Comparison of ENCODE assay signal across 8 cellular contexts in genomic region chr6:31794866-31795615, GRCh38. TPM values are rescaled to one million over a fixed set of nuclear protein-coding genes. Genes with fewer than 3 reads are reported as not detected.
A peak's percentile ranks its signal among the peaks of the same experiment; 100 is the strongest.
DNase-seq lines count a peak whose midpoint lies in the region; ATAC-seq and TF ChIP-seq lines count a peak whose summit lies in the region.

No MANE protein-coding gene starts in this region.

- H2AFZ ChIP-seq in smooth muscle cell (ENCODE audit: low read depth): peak overlapping the region; percentile 97

- peaks cover 42% of the 10 kb centered on the region for H3K36me3 Mint-ChIP-seq in activated naive CD8-positive, alpha-beta T cell treated with anti-CD3 and anti-CD28 coated beads, Interleukin-2, amount 50 U/mL, for 24 hours (ENCODE audit: low read depth)

- no peaks in the 10 kb centered on the region for H4K20me1 ChIP-seq in smooth muscle cell (ENCODE audit: low read depth)

- peak overlapping the region; percentile 99 for H3K9ac ChIP-seq in HUES6 (ENCODE audit: low read length)
- H3K9ac ChIP-seq in iPS-15b (ENCODE audit: low read depth, low read length): peak overlapping the region; percentile 82
- H3K9ac ChIP-seq in smooth muscle cell (ENCODE audit: low read depth): peak overlapping the region; percentile 89

- H3K79me2 ChIP-seq in smooth muscle cell (ENCODE audit: low read depth): peaks cover 17% of the 10 kb centered on the region

- H3K36me3 ChIP-seq in HUES6 (ENCODE audit: control insufficient read depth, insufficient read depth, low read length): peaks cover 42% of the 10 kb centered on the region
- peaks cover 20% of the 10 kb centered on the region for H3K36me3 ChIP-seq in iPS-15b (ENCODE audit: control insufficient read depth, insufficient read depth, low read length)
- no peaks in the 10 kb centered on the region for H3K36me3 ChIP-seq in smooth muscle cell (ENCODE audit: low read depth)

- WGBS in smooth muscle cell (ENCODE audit: low lambda C conversion rate): 2% methylated on average over 39 of the region's 44 CpGs

- H3K27me3 Mint-ChIP-seq in activated naive CD8-positive, alpha-beta T cell treated with anti-CD3 and anti-CD28 coated beads, Interleukin-2, amount 50 U/mL, for 24 hours: no peaks in the 10 kb centered on the region

- no peaks in the 10 kb centered on the region for H3K9me3 Mint-ChIP-seq in activated naive CD8-positive, alpha-beta T cell treated with anti-CD3 and anti-CD28 coated beads, Interleukin-2, amount 50 U/mL, for 24 hours

- H3K4me2 ChIP-seq in smooth muscle cell: peak overlapping the region; percentile 96

- H3K27me3 ChIP-seq in HUES6 (ENCODE audit: control insufficient read depth, insufficient read depth, low read length): no peaks in the 10 kb centered on the region
- H3K27me3 ChIP-seq in iPS-15b (ENCODE audit: control insufficient read depth, insufficient read depth, low read length): no peaks in the 10 kb centered on the region
- no peaks in the 10 kb centered on the region for H3K27me3 ChIP-seq in smooth muscle cell (ENCODE audit: low read depth)

- peak overlapping the region; percentile 87 for H3K4me3 Mint-ChIP-seq in activated naive CD8-positive, alpha-beta T cell treated with anti-CD3 and anti-CD28 coated beads, Interleukin-2, amount 50 U/mL, for 24 hours

- peak overlapping the region; percentile 99 for H3K27ac Mint-ChIP-seq in activated naive CD8-positive, alpha-beta T cell treated with anti-CD3 and anti-CD28 coated beads, Interleukin-2, amount 50 U/mL, for 24 hours

- H3K27ac ChIP-seq in HUES6 (ENCODE audit: low read depth, low read length) (peak overlapping the region; percentile 95), smooth muscle cell (ENCODE audit: low read depth) (peak overlapping the region; percentile 90)

- H3K4me1 ChIP-seq in HUES6 (ENCODE audit: control insufficient read depth, insufficient read depth, low read length): 0 out of 2 replicates have a peak, but pooled peaks cover 6% of the 10 kb centered on the region
- H3K4me1 ChIP-seq in iPS-15b (ENCODE audit: control insufficient read depth, insufficient read depth, low read length): peaks cover 6% of the 10 kb centered on the region
- no peaks in the 10 kb centered on the region for H3K4me1 ChIP-seq in smooth muscle cell (ENCODE audit: low read depth)

- H3K4me1 Mint-ChIP-seq in activated naive CD8-positive, alpha-beta T cell treated with anti-CD3 and anti-CD28 coated beads, Interleukin-2, amount 50 U/mL, for 24 hours: peaks cover 48% of the 10 kb centered on the region

- H3F3A ChIP-seq in smooth muscle cell (ENCODE audit: low read depth): peaks cover 14% of the 10 kb centered on the region

- peak; percentile 4 for ATAC-seq in activated naive CD8-positive, alpha-beta T cell treated with anti-CD3 and anti-CD28 coated beads, Interleukin-2, amount 50 U/mL, for 24 hours

- DNase-seq in stimulated activated CD4-positive, alpha-beta T cell treated with anti-CD3 and anti-CD28 coated beads, Interleukin-1b, Interleukin-23, amount 100 ng/mL, for 48 hours: peak; percentile 40
- DNase-seq in stimulated activated CD4-positive, alpha-beta T cell treated with anti-CD3 and anti-CD28 coated beads, Interleukin-4, amount 100 ng/mL, for 24 hours: no peak
- no peak for DNase-seq in activated naive CD8-positive, alpha-beta T cell treated with anti-CD3 and anti-CD28 coated beads, Interleukin-2, amount 50 U/mL, for 24 hours
- DNase-seq in smooth muscle cell (lab: John Stamatoyannopoulos, UW; ENCODE audit: unreplicated experiment) (no peak), GF-D8 (lab: John Stamatoyannopoulos, UW) (no peak), GOT3 (lab: John Stamatoyannopoulos, UW) (no peak)

- peak overlapping the region; percentile 99 for H3K4me3 ChIP-seq in HUES6 (ENCODE audit: low read depth, low read length)
- peak overlapping the region; percentile 75 for H3K4me3 ChIP-seq in iPS-15b (ENCODE audit: low read depth, low read length)
- H3K4me3 ChIP-seq in smooth muscle cell: peak overlapping the region; percentile 98

- H3K9me3 ChIP-seq in HUES6 (ENCODE audit: control insufficient read depth, insufficient read depth, low read depth, low read length) (no peaks in the 10 kb centered on the region), iPS-15b (ENCODE audit: control insufficient read depth, insufficient read depth, low read length) (no peaks in the 10 kb centered on the region), smooth muscle cell (replicated peaks; ENCODE audit: low read depth) (no peaks in the 10 kb centered on the region)

- TF ChIP-seq CTCF in smooth muscle cell (IDR thresholded peaks at IDR 0.05; ENCODE audit: borderline replicate concordance, insufficient read depth, poor library complexity, severe bottlenecking): no peak

RNA-seq across cellular contexts. Expression of gene VARS1, which starts 0.5 kb away (rescaled TPM):
- 31.9 and 60.8 TPM in 2 replicates for total RNA-seq in smooth muscle cell
- polyA plus RNA-seq in smooth muscle cell: 76.9 and 80.8 TPM in 2 replicates

RNA-seq across cellular contexts. Expression of gene LSM2, which starts 11.7 kb away (rescaled TPM):
- 62.0 and 91.2 TPM in 2 replicates for total RNA-seq in smooth muscle cell
- 73.6 and 81.6 TPM in 2 replicates for polyA plus RNA-seq in smooth muscle cell

RNA-seq across cellular contexts. Expression of gene VWA7, which starts 17.9 kb away (rescaled TPM):
- 0.22 and 0.58 TPM in 2 replicates for total RNA-seq in smooth muscle cell
- polyA plus RNA-seq in smooth muscle cell: 0.08 and 0.28 TPM in 2 replicates

RNA-seq across cellular contexts. Expression of gene HSPA1L, which starts 20.0 kb away (rescaled TPM):
- total RNA-seq in smooth muscle cell: 0.63 and 0.94 TPM in 2 replicates
- 0.19 and 1.0 TPM in 2 replicates for polyA plus RNA-seq in smooth muscle cell

RNA-seq across cellular contexts. Expression of gene HSPA1A, which starts 20.3 kb away (rescaled TPM):
- 52.6 and 59.5 TPM in 2 replicates for total RNA-seq in smooth muscle cell
- polyA plus RNA-seq in smooth muscle cell: 61.2 and 71.6 TPM in 2 replicates
